ENCODE assay signal across 15 cellular contexts in the genomic region with DNA sequence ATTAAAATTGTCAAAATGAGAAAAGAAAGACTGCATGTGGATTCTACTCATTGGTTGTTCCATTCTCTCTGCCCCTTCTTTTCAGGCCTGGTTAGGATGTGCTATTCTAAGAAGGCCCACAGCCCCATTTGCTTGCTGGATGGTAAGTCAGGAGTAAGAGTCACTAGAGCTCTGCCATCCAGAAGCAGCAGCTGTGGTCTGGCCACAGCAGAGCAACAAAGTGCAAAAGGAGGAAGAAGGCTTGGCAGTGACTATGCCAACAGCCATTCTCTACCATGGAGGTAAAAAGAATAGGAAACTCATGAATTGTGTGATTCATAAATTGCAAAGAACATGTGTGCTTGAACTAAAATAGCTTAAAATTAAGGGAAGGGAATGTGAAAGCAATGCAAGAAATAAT.
"Had no signal": no experiment of that assay in that cellular context is flagged by ENCODE, and none has a peak within 500 bp of the region (broad histone marks: within the 10 kb centered on the region; RNA-seq: fewer than 3 reads in every experiment).

No MANE protein-coding gene starts in this region.

- DNase-seq: activated CD4-positive, alpha-beta T cell treated with anti-CD3 and anti-CD28 coated beads, Interleukin-2, amount 50 U/mL, for 1 hour; activated CD8-positive, alpha-beta memory T cell treated with anti-CD3 and anti-CD28 coated beads for 24 hours; activated naive CD8-positive, alpha-beta T cell treated with anti-CD3 and anti-CD28 coated beads for 36 hours; brain microvascular endothelial cell; cortex of kidney; effector memory CD4-positive, alpha-beta T cell; mammary epithelial cell; naive thymus-derived CD8-positive, alpha-beta T cell; retina; stimulated activated CD4-positive, alpha-beta T cell treated with anti-CD3 and anti-CD28 coated beads, Interleukin-15, amount 100 ng/mL, for 24 hours; stimulated activated CD4-positive, alpha-beta T cell treated with anti-CD3 and anti-CD28 coated beads, Interleukin-4, amount 100 ng/mL, for 1 hour; stimulated activated naive B cell treated with anti-CD40 and anti-IgM and Interleukin-4, amounts not matched to agents 10 μg/mL and 1 μg/mL and 100 μg/mL, for 72 hours; tibial artery had no signal

- H3K36me3 ChIP-seq: brain microvascular endothelial cell, tibial artery had no signal

- H3K4me3 ChIP-seq: gastroesophageal sphincter, tibial artery had no signal

- H3K27me3 ChIP-seq: brain microvascular endothelial cell, gastroesophageal sphincter, tibial artery had no signal

- H3K9me3 ChIP-seq: gastroesophageal sphincter had no signal

- H3K27ac ChIP-seq: brain microvascular endothelial cell, gastroesophageal sphincter, parathyroid adenoma, tibial artery had no signal

- H3K4me1 ChIP-seq: gastroesophageal sphincter, parathyroid adenoma had no signal

- H3K79me2 ChIP-seq: parathyroid adenoma had no signal

- H2AFZ ChIP-seq: parathyroid adenoma had no signal
